Comparison of ENCODE assay signal across 8 cellular contexts in the genomic region with DNA sequence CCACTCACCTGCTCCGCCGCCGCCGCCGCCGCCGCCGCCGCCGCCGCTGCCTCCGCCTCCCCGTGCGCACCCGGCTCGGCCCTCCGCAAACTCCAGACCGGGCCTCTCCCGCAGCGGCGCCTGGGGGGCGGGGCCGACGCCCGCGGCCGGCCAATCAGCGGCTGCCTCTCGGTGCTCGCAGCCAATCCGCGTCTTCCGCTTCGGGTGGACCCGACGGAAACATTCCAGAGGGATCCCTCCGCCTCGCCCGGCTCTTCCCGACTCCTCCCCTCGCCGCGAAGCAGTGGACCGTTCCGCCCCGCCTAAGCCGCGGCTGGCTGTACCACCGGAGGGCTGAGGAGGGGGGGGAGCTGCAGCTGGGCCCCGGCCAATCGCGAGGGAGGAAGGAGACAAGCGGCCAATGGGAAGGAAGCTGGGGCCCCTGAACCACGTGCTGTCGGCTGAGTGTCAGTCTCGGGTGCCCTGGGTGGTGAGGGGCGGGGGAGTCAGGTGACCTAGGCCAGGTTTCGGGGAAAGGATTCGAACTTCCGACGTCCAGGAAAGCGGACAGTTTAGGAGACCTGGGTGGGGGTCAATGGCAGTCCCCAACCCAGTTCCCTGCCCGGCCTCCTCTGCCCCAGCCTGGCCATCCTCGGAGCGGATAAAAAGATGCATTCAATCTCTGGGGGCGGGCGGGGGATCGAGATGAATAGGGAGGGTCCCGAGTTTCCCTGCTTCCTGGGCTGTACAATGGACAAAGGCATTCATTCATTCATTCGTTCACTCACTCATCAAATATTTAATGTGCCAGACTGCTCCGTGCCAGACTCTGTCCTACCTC.
DNase-seq lines count a peak whose midpoint lies in the region; ATAC-seq and TF ChIP-seq lines count a peak whose summit lies in the region.

A gene with protein sequence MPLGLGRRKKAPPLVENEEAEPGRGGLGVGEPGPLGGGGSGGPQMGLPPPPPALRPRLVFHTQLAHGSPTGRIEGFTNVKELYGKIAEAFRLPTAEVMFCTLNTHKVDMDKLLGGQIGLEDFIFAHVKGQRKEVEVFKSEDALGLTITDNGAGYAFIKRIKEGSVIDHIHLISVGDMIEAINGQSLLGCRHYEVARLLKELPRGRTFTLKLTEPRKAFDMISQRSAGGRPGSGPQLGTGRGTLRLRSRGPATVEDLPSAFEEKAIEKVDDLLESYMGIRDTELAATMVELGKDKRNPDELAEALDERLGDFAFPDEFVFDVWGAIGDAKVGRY (minus strand): TSS at position 99 of the 820 bp plus-strand sequence. CDS start 13,151 bp downstream, outside the sequence.

- peak; percentile 38 for ATAC-seq in HG03469 (IDR thresholded peaks at IDR 0.05; ENCODE audit: unreplicated experiment)
- no peak for ATAC-seq in GM21367 (IDR thresholded peaks at IDR 0.05; ENCODE audit: unreplicated experiment)

- H3K27ac ChIP-seq in layer of hippocampus (ENCODE audit: low read depth, low read length) = peak within 1 kb of the TSS; percentile 96

- DNase-seq in NCI-H526 treated with DMSO at 0.1 percent for 48 hours (lab: John Stamatoyannopoulos, UW) (peak; percentile 85), dedifferentiated amniotic fluid mesenchymal stem cell (ENCODE audit: extremely low spot score) (peak; percentile 97)
- peak; percentile 66 to 73 for DNase-seq in activated CD4-positive, alpha-beta T cell treated with anti-CD3 and anti-CD28 coated beads, Interleukin-2, amount 50 U/mL, for 24 hours (ENCODE audit: low read depth in 1 of 2, low spot score in 1 of 2)
- peak; percentile 54 to 71 for DNase-seq in stimulated activated CD4-positive, alpha-beta T cell treated with anti-CD3 and anti-CD28 coated beads, Interleukin-1b, Interleukin-23, amount 100 ng/mL, for 1 hour (ENCODE audit: low read depth in 2 of 2)

- TF ChIP-seq POLR2A in GM15510 (IDR thresholded peaks at IDR 0.05; ENCODE audit: borderline replicate concordance, extremely low read depth, insufficient read length) = peak; percentile 31

- H3K27me3 ChIP-seq in layer of hippocampus (ENCODE audit: control insufficient read depth, insufficient read depth, low read length) = no peaks in the 10 kb centered on the region
